In genomic region chrX:71282514-71283408, GRCh38 we compare ENCODE assay signal across 9 cellular contexts. TPM values are rescaled to one million over a fixed set of nuclear protein-coding genes. Genes with fewer than 3 reads are reported as not detected.
DNase-seq lines count a peak whose midpoint lies in the region; ATAC-seq and TF ChIP-seq lines count a peak whose summit lies in the region.
"Had no signal": no experiment of that assay in that cellular context is flagged by ENCODE, and none has a peak within 500 bp of the region (broad histone marks: within the 10 kb centered on the region; RNA-seq: fewer than 3 reads in every experiment).

No MANE protein-coding gene starts in this region.

- CTCF ChIA-PET in WTC11 (lab: Charles Lee): interaction anchor here (0.6 to 1.2 kb wide), 5 partner anchors 25 to 230 kb away, joined by 3 to 12 read pairs (median 3); partner anchors contain the start of genes TAF1 and ZMYM3

- no peaks in the 10 kb centered on the region for H3K27me3 ChIP-seq in CD4-positive, CD25-positive, alpha-beta regulatory T cell (ENCODE audit: control insufficient read depth, insufficient read depth, low read length)
- H3K27me3 ChIP-seq in dorsolateral prefrontal cortex (peaks cover 0 to 29% (median 0%) of the 10 kb centered on the region in 45 donors), mucosa of stomach (ENCODE audit: control insufficient read depth, insufficient read depth, low read length) (no peaks in the 10 kb centered on the region)

- H3K4me3 ChIP-seq in CD4-positive, CD25-positive, alpha-beta regulatory T cell (ENCODE audit: low read depth, low read length): peak overlapping the region; percentile 80
- peak overlapping the region; percentile 16 to 84 (median 68) for H3K4me3 ChIP-seq in dorsolateral prefrontal cortex
- H3K4me3 ChIP-seq in mucosa of stomach (ENCODE audit: low read length): peak overlapping the region; percentile 74

- peak in 2 of 3 donors; percentile 37 to 58 for DNase-seq in CD4-positive, CD25-positive, alpha-beta regulatory T cell
- DNase-seq in WTC11 (ENCODE audit: low spot score) (no peak), dorsolateral prefrontal cortex (peak in 2 of 10 donors; percentile 17 to 27), substantia nigra (lab: John Stamatoyannopoulos, UW) (peak in 5 of 49 donors; percentile 0 to 67 (median 34)), NCI-H446 treated with DMSO at 0.1 percent for 48 hours (lab: John Stamatoyannopoulos, UW) (no peak)

- no peaks in the 10 kb centered on the region for H3K36me3 Mint-ChIP-seq in CD4-positive, CD25-positive, alpha-beta regulatory T cell
- H3K36me3 Mint-ChIP-seq in WTC11: peaks cover 28% of the 10 kb centered on the region

- peaks cover 2 to 24% (median 8%) of the 10 kb centered on the region in 4 donors for H3K4me1 Mint-ChIP-seq in CD4-positive, CD25-positive, alpha-beta regulatory T cell
- H3K4me1 Mint-ChIP-seq in WTC11: peaks cover 12% of the 10 kb centered on the region

- H3K9me3 Mint-ChIP-seq in CD4-positive, CD25-positive, alpha-beta regulatory T cell: no peaks in the 10 kb centered on the region
- H3K9me3 Mint-ChIP-seq in WTC11: peaks cover 7% of the 10 kb centered on the region

- peak overlapping the region; percentile 95 for H3K9ac ChIP-seq in mucosa of stomach (ENCODE audit: low read length)

- H3K27ac ChIP-seq in CD4-positive, CD25-positive, alpha-beta regulatory T cell (ENCODE audit: insufficient read depth, low read length, poor library complexity, severe bottlenecking): peak overlapping the region; percentile 95
- peak overlapping the region; percentile 52 to 95 (median 90) for H3K27ac ChIP-seq in dorsolateral prefrontal cortex
- peak overlapping the region; percentile 87 for H3K27ac ChIP-seq in substantia nigra (ENCODE audit: low read depth, low read length, poor library complexity, severe bottlenecking)

- TF ChIP-seq CTCF in WTC11 (IDR thresholded peaks at IDR 0.05): no peak
- TF ChIP-seq CTCF in dorsolateral prefrontal cortex (IDR thresholded peaks at IDR 0.05 in 54 of 56, conservative IDR thresholded peaks at IDR 0.05 in 2 of 56; ENCODE audit: low read depth in 1 of 56, partially characterized antibody in 56 of 56): peak in 1 of 56 donors; percentile 1

- no peaks in the 10 kb centered on the region for H3K27me3 Mint-ChIP-seq in CD4-positive, CD25-positive, alpha-beta regulatory T cell
- H3K27me3 Mint-ChIP-seq in WTC11 (ENCODE audit: low read depth): no peaks in the 10 kb centered on the region; the same call in 1 of the 2 replicates

- peak overlapping the region; percentile 99 for H3K27ac Mint-ChIP-seq in CD4-positive, CD25-positive, alpha-beta regulatory T cell
- peak overlapping the region; percentile 100 for H3K27ac Mint-ChIP-seq in WTC11

- peaks cover 18% of the 10 kb centered on the region for H3K4me1 ChIP-seq in CD4-positive, CD25-positive, alpha-beta regulatory T cell (ENCODE audit: control insufficient read depth, insufficient read depth, low read length, poor library complexity, severe bottlenecking)
- peaks cover 4% of the 10 kb centered on the region for H3K4me1 ChIP-seq in mucosa of stomach (ENCODE audit: control insufficient read depth, insufficient read depth, low read length)

- no peaks in the 10 kb centered on the region for H3K9me3 ChIP-seq in CD4-positive, CD25-positive, alpha-beta regulatory T cell (ENCODE audit: control insufficient read depth in 2 of 2, low read length in 2 of 2)
- H3K9me3 ChIP-seq in mucosa of stomach (ENCODE audit: control insufficient read depth, low read length): no peaks in the 10 kb centered on the region

- intact Hi-C loops in dorsolateral prefrontal cortex (cut with DNase I): loop anchor here (2.0 to 5.0 kb wide), 3 partner anchors 28 to 100 kb away; partner anchors contain the start of genes TAF1 (in 1 of the 2) and ZMYM3 (in 1 of the 2)

- peak overlapping the region; percentile 96 to 100 (median 98) for H3K4me3 Mint-ChIP-seq in CD4-positive, CD25-positive, alpha-beta regulatory T cell
- peak overlapping the region; percentile 98 for H3K4me3 Mint-ChIP-seq in WTC11

- peak; percentile 41 to 56 for ATAC-seq in CD4-positive, CD25-positive, alpha-beta regulatory T cell (ENCODE audit: low read depth in 2 of 2)
- ATAC-seq in GM19397 (IDR thresholded peaks at IDR 0.05; ENCODE audit: unreplicated experiment) (peak; percentile 38), HG03520 (IDR thresholded peaks at IDR 0.05; ENCODE audit: unreplicated experiment) (peak; percentile 28), WTC11 (peak; percentile 79; the same call in 1 of the 2 replicates)

- H3K36me3 ChIP-seq in CD4-positive, CD25-positive, alpha-beta regulatory T cell (ENCODE audit: control insufficient read depth, insufficient read depth, low read length): no peaks in the 10 kb centered on the region
- no peaks in the 10 kb centered on the region for H3K36me3 ChIP-seq in mucosa of stomach (ENCODE audit: control insufficient read depth, insufficient read depth, low read length)

- POLR2A ChIA-PET in WTC11 (lab: Charles Lee): interaction anchor here (0.5 to 2.4 kb wide), 13 partner anchors 9 to 250 kb away, joined by 3 to 21 read pairs (median 4); partner anchors contain the start of genes MED12, OGT, TAF1 and ZMYM3

TF ChIP-seq in WTC11, 78 proteins besides CTCF, POLR2A, EP300 and RAD21:
- TF ChIP-seq STAT6 (CRISPR knock-in tag; conservative IDR thresholded peaks at IDR 0.05; ENCODE audit: low read depth) (no peak), TCF7 (CRISPR knock-in tag; IDR thresholded peaks at IDR 0.05; ENCODE audit: low read depth) (no peak), GABPB1 (CRISPR knock-in tag; IDR thresholded peaks at IDR 0.05) (no peak)
- TF ChIP-seq, protein P1, sequence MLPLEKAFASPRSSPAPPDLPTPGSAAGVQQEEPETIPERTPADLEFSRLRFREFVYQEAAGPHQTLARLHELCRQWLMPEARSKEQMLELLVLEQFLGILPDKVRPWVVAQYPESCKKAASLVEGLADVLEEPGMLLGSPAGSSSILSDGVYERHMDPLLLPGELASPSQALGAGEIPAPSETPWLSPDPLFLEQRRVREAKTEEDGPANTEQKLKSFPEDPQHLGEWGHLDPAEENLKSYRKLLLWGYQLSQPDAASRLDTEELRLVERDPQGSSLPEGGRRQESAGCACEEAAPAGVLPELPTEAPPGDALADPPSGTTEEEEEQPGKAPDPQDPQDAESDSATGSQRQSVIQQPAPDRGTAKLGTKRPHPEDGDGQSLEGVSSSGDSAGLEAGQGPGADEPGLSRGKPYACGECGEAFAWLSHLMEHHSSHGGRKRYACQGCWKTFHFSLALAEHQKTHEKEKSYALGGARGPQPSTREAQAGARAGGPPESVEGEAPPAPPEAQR (CRISPR knock-in tag; IDR thresholded peaks at IDR 0.05): no peak

RNA-seq across cellular contexts. Expression of gene NONO, which starts 0.7 kb away (rescaled TPM):
- 388 TPM for total RNA-seq in CD4-positive, CD25-positive, alpha-beta regulatory T cell
- polyA plus RNA-seq in CD4-positive, CD25-positive, alpha-beta regulatory T cell: 100 to 1,000 TPM; 171 to 182 (median 177) TPM
- total RNA-seq in WTC11 (2021): 665 to 706 TPM (median 674 TPM) in 3 replicates
- total RNA-seq in dorsolateral prefrontal cortex: 100 to 1,000 TPM in 119 of 120 experiments, 10 to 100 TPM in 1; 98.6 to 184 (median 146) TPM

RNA-seq across cellular contexts. Expression of gene ITGB1BP2, which starts 18.8 kb away (rescaled TPM):
- 1.4 TPM for total RNA-seq in CD4-positive, CD25-positive, alpha-beta regulatory T cell
- polyA plus RNA-seq in CD4-positive, CD25-positive, alpha-beta regulatory T cell: not detected
- total RNA-seq in WTC11 (2021) (5.8 to 6.8 TPM (median 6.1 TPM) in 3 replicates), dorsolateral prefrontal cortex (1 to 10 TPM in 72 of 120 experiments, under 1 TPM in 39, not detected in 9; 0.38 to 5.7 (median 1.2) TPM)

RNA-seq across cellular contexts. Expression of gene ZMYM3, which starts 28.8 kb away (rescaled TPM):
- total RNA-seq in CD4-positive, CD25-positive, alpha-beta regulatory T cell: 19.5 TPM
- polyA plus RNA-seq in CD4-positive, CD25-positive, alpha-beta regulatory T cell: 1 to 10 TPM; 4.9 to 7.3 (median 6.3) TPM
- total RNA-seq in WTC11 (2021) (77.5 to 91.2 TPM (median 87.4 TPM) in 3 replicates), dorsolateral prefrontal cortex (10 to 100 TPM; 33.0 to 60.8 (median 45.7) TPM)

RNA-seq across cellular contexts. Expression of gene GJB1, which starts 59.7 kb away (rescaled TPM):
- total RNA-seq in CD4-positive, CD25-positive, alpha-beta regulatory T cell: not detected
- not detected for polyA plus RNA-seq in CD4-positive, CD25-positive, alpha-beta regulatory T cell
- 0.14 to 0.21 TPM (median 0.17 TPM) in 3 replicates for total RNA-seq in WTC11 (2021)
- 100 to 1,000 TPM in 2 of 120 experiments, 10 to 100 TPM in 101, 1 to 10 TPM in 17; 2.2 to 150 (median 24.8) TPM for total RNA-seq in dorsolateral prefrontal cortex
- total RNA-seq: T-helper 1 cell treated with Interleukin-12 subunit alpha and Interleukin-12 subunit beta and Interleukin-4 antibody, amounts not matched to agents 30 ng/mL and 1 ng/mL, for 36 hours had no signal

Comparison
In these comparisons a context has a peak if more than half of its experiments do, and no peak if none do; other contexts are left out.
1. ATAC-seq: peak in every context shown above with its lines; median percentile 79 in WTC11; 48 in CD4-positive, CD25-positive, alpha-beta regulatory T cell; 38 in GM19397; 28 in HG03520.
2. DNase-seq: peak in CD4-positive, CD25-positive, alpha-beta regulatory T cell (2 of 3); none in WTC11 (single experiment) and NCI-H446 treated with DMSO at 0.1 percent for 48 hours (single experiment).
3. Peak in every context shown above with its lines, with median percentiles within 50 percentile points of each other: H3K27ac ChIP-seq and H3K4me3 ChIP-seq.